ENCODE assay signal across 8 cellular contexts in the genomic region with DNA sequence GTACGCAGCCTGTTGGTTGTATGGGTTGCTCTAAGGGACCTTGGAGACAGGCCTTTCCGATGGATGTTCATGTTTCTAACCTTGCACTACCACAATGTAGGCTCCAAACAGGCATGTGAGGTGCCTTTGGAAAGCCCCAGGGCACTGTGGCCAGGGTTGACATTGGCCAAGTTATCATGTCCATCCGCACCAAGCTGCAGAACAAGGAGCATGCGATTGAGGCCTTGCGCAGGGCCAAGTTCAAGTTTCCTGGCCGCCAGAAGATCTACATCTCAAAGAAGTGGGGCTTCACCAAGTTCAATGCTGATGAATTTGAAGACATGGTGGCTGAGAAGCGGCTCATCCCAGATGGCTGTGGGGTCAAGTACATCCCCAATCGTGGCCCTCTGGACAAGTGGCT. TPM values are rescaled to one million over a fixed set of nuclear protein-coding genes. Genes with fewer than 3 reads are reported as not detected.
A peak's percentile ranks its signal among the peaks of the same experiment; 100 is the strongest.
DNase-seq lines count a peak whose midpoint lies in the region; ATAC-seq, FAIRE-seq and TF ChIP-seq lines count a peak whose summit lies in the region.
"Not testable (repeated sequence)": the region's sequence is repeated elsewhere in the genome, so short reads cannot be mapped to it uniquely, and the experiment has no call there.

No MANE protein-coding gene starts in this region.

- peaks cover 12 to 19% of the 10 kb centered on the region in 2 donors for H3K36me3 Mint-ChIP-seq in CD4-positive, alpha-beta memory T cell

- TSS peak; percentile 64 for BruUV-seq in HepG2 (replicated peaks; lab: Mats Ljungman, UMichigan)

- H4K20me1 ChIP-seq in Loucy (ENCODE audit: insufficient read depth, low read length, poor library complexity, severe bottlenecking), result peaks cover 15% of the 10 kb centered on the region
- not testable (repeated sequence) for H4K20me1 ChIP-seq in HepG2 (ENCODE audit: insufficient read depth, low read length)

- not testable (repeated sequence) for H3F3A ChIP-seq in Loucy (ENCODE audit: low read depth)

- not testable (repeated sequence) for H3K36me3 ChIP-seq in CD4-positive, alpha-beta memory T cell (ENCODE audit: insufficient read depth, low read length); Loucy (ENCODE audit: insufficient read depth, low read length); ascending aorta; HepG2 (replicated peaks in 1 of 2; ENCODE audit: control insufficient read depth in 1 of 2, insufficient read depth in 2 of 2, low read length in 2 of 2); parathyroid adenoma (ENCODE audit: control insufficient read depth, insufficient read depth, low read length)
- peaks cover 0 to 17% (median 3%) of the 10 kb centered on the region in 3 donors for H3K36me3 ChIP-seq in tibial artery

- not testable (repeated sequence) for TF ChIP-seq POLR2A in HepG2 (IDR thresholded peaks at IDR 0.05; ENCODE audit: insufficient read depth in 1 of 2, low read depth in 2 of 2, low read length in 2 of 2)

- H3K9me3 Mint-ChIP-seq in CD4-positive, alpha-beta memory T cell, result not testable (repeated sequence)

- in situ Hi-C loops in HepG2 (cut with HindIII; ENCODE audit: extremely low pct_ligation_motif_present, low pct_unique_long_range_greater_than_20kb), result not testable (repeated sequence)

- not testable (repeated sequence) for H3K9me2 ChIP-seq in Loucy (replicated peaks; ENCODE audit: low read depth, low read length)

- peaks cover 19% of the 10 kb centered on the region for H3K4me1 ChIP-seq in CD4-positive, alpha-beta memory T cell (ENCODE audit: insufficient read depth, low read length)
- H3K4me1 ChIP-seq in Loucy (ENCODE audit: insufficient read depth, low read length, poor library complexity, severe bottlenecking) (peaks cover 18% of the 10 kb centered on the region), ascending aorta (peaks cover 7 to 16% of the 10 kb centered on the region in 2 donors), HepG2 (ENCODE audit: insufficient read depth, low read length) (peaks cover 33% of the 10 kb centered on the region), tibial artery (peaks cover 0 to 28% (median 20%) of the 10 kb centered on the region in 4 donors)
- not testable (repeated sequence) for H3K4me1 ChIP-seq in parathyroid adenoma

- ATAC-seq in HepG2, result not testable (repeated sequence)

- not testable (repeated sequence) for TF ChIP-seq EP300 in HepG2 (IDR thresholded peaks at IDR 0.05; ENCODE audit: low read depth in 2 of 2, low read length in 2 of 2); HepG2 (CRISPR knock-in tag; IDR thresholded peaks at IDR 0.05; ENCODE audit: borderline replicate concordance)

- H2AFZ ChIP-seq in Loucy (ENCODE audit: low read length) (peak overlapping the region; percentile 56), parathyroid adenoma (peak overlapping the region; percentile 64)
- not testable (repeated sequence) for H2AFZ ChIP-seq in HepG2 (ENCODE audit: low read length)

- H3K4me3 Mint-ChIP-seq in CD4-positive, alpha-beta memory T cell, result peak overlapping the region; percentile 89 to 95 (median 91)

- peak overlapping the region; percentile 24 to 97 (median 95) for H3K27ac Mint-ChIP-seq in CD4-positive, alpha-beta memory T cell

- not testable (repeated sequence) for TF ChIP-seq CTCF in Loucy (conservative IDR thresholded peaks at IDR 0.05; ENCODE audit: low read length); WI38 (IDR thresholded peaks at IDR 0.05; ENCODE audit: low read depth, low read length); ascending aorta (IDR thresholded peaks at IDR 0.05); epithelial cell of proximal tubule (conservative IDR thresholded peaks at IDR 0.05; ENCODE audit: low read depth, low read length); HepG2 (CRISPR knock-in tag; IDR thresholded peaks at IDR 0.05); parathyroid adenoma (IDR thresholded peaks at IDR 0.05); tibial artery (IDR thresholded peaks at IDR 0.05)

- DNase-seq in CD4-positive, alpha-beta memory T cell; ascending aorta (ENCODE audit: low spot score in 2 of 2); epithelial cell of proximal tubule (ENCODE audit: low read depth); HepG2 (ENCODE audit: low spot score); tibial artery: not testable (repeated sequence)

- not testable (repeated sequence) for H3K27me3 Mint-ChIP-seq in CD4-positive, alpha-beta memory T cell

- H3K27ac ChIP-seq in CD4-positive, alpha-beta memory T cell (ENCODE audit: low read depth, low read length), result peak overlapping the region; percentile 66
- peak overlapping the region; percentile 89 to 95 for H3K27ac ChIP-seq in ascending aorta
- not testable (repeated sequence) for H3K27ac ChIP-seq in HepG2 (ENCODE audit: extremely low read length, insufficient read depth, low read length)
- peak overlapping the region; percentile 33 for H3K27ac ChIP-seq in parathyroid adenoma
- H3K27ac ChIP-seq in tibial artery, result peak overlapping the region; percentile 92 to 96

- CTCF ChIA-PET in CD4-positive, alpha-beta memory T cell (lab: Charles Lee; ENCODE audit: partially characterized antibody); HepG2 (lab: Yijun Ruan, JAX; ENCODE audit: low intra/inter-chr PET ratio, low total read pairs): not testable (repeated sequence)

- WGBS in HepG2 (ENCODE audit: low lambda C conversion rate), result 95% methylated on average over 6 of the region's 8 CpGs

- peaks cover 19 to 39% (median 31%) of the 10 kb centered on the region in 4 donors for H3K4me1 Mint-ChIP-seq in CD4-positive, alpha-beta memory T cell

- not testable (repeated sequence) for TF ChIP-seq RAD21 in HepG2 (CRISPR knock-in tag; IDR thresholded peaks at IDR 0.05)

- intact Hi-C loops in CD4-positive, alpha-beta memory T cell (cut with micrococcal nuclease); ascending aorta (cut with DNase I); HepG2 (cut with micrococcal nuclease; ENCODE audit: unreplicated experiment); tibial artery (cut with DNase I; ENCODE audit: low total_unique reads): not testable (repeated sequence)

- H3K27me3 ChIP-seq in CD4-positive, alpha-beta memory T cell (ENCODE audit: insufficient read depth, low read length); Loucy (ENCODE audit: insufficient read depth, low read length, poor library complexity, severe bottlenecking); ascending aorta; HepG2 (ENCODE audit: control insufficient read depth in 1 of 2, insufficient read depth in 2 of 2, low read length in 2 of 2); parathyroid adenoma (ENCODE audit: control insufficient read depth, insufficient read depth, low read length); tibial artery: not testable (repeated sequence)

- H3K4me2 ChIP-seq in Loucy (ENCODE audit: low read depth, low read length, poor library complexity, severe bottlenecking), result peak overlapping the region; percentile 72
- peak overlapping the region; percentile 68 for H3K4me2 ChIP-seq in HepG2 (ENCODE audit: low read depth, low read length)
- not testable (repeated sequence) for H3K4me2 ChIP-seq in parathyroid adenoma (ENCODE audit: low read length)

- H3K79me2 ChIP-seq in Loucy (ENCODE audit: insufficient read depth, low read length) (peaks cover 30% of the 10 kb centered on the region), HepG2 (ENCODE audit: insufficient read depth, low read length) (peaks cover 29% of the 10 kb centered on the region), parathyroid adenoma (peaks cover 13% of the 10 kb centered on the region)

- peak overlapping the region; percentile 12 to 48 for H3K4me3 ChIP-seq in CD4-positive, alpha-beta memory T cell (ENCODE audit: low read length in 2 of 2)
- peak overlapping the region; percentile 69 for H3K4me3 ChIP-seq in Loucy (ENCODE audit: low read length, poor library complexity, severe bottlenecking)
- H3K4me3 ChIP-seq in WI38 (ENCODE audit: low read depth, low read length), result peak overlapping the region; percentile 42
- peak overlapping the region; percentile 28 to 86 for H3K4me3 ChIP-seq in ascending aorta
- H3K4me3 ChIP-seq in epithelial cell of proximal tubule (ENCODE audit: low read depth, low read length), result peak overlapping the region; percentile 46
- H3K4me3 ChIP-seq in HepG2 (replicated peaks in 1 of 3; ENCODE audit: insufficient read depth in 1 of 3, low read depth in 2 of 3, low read length in 3 of 3), result peak overlapping the region in 1 of 3 experiments; percentile 69; a peak in 3 of 6 replicates
- H3K4me3 ChIP-seq in parathyroid adenoma (ENCODE audit: low read depth, low read length), result not testable (repeated sequence)
- peak overlapping the region in 1 of 2 donors; percentile 99 for H3K4me3 ChIP-seq in tibial artery

- POLR2A ChIA-PET in CD4-positive, alpha-beta memory T cell (lab: Charles Lee; ENCODE audit: partially characterized antibody), result interaction anchor here (2.0 kb wide), 1 partner anchor 27 kb away, joined by 8 read pairs; no protein-coding TSS in a partner anchor
- POLR2A ChIA-PET in HepG2 (lab: Yijun Ruan, JAX), result not testable (repeated sequence)

- not testable (repeated sequence) for FAIRE-seq in HepG2 (lab: Jason Lieb, UNC)

- H3K9me3 ChIP-seq in CD4-positive, alpha-beta memory T cell (ENCODE audit: control insufficient read depth in 1 of 2, low read length in 2 of 2); Loucy (ENCODE audit: insufficient read depth, low read depth, low read length); ascending aorta; HepG2 (ENCODE audit: low read length); parathyroid adenoma (ENCODE audit: control insufficient read depth, low read length); tibial artery: not testable (repeated sequence)

- peak overlapping the region; percentile 47 for H3K9ac ChIP-seq in Loucy (ENCODE audit: low read depth, low read length, poor library complexity, severe bottlenecking)
- peak overlapping the region; percentile 23; the same call in 1 of the 2 replicates for H3K9ac ChIP-seq in HepG2 (ENCODE audit: insufficient read depth, low read depth, low read length)
- H3K9ac ChIP-seq in parathyroid adenoma, result not testable (repeated sequence)

RNA-seq across cellular contexts. Expression of gene FBXL12, which starts 1.2 kb away (rescaled TPM):
- 10 to 100 TPM; 27.8 to 30.7 TPM for total RNA-seq in CD4-positive, alpha-beta memory T cell
- 10 to 100 TPM; 10.8 to 12.4 TPM for polyA plus RNA-seq in CD4-positive, alpha-beta memory T cell
- total RNA-seq in ascending aorta, result 64.4 TPM
- total RNA-seq in epithelial cell of proximal tubule, result 23.9 and 26.7 TPM in 2 replicates
- 19.0 and 20.4 TPM in 2 replicates for total RNA-seq in HepG2 (2016; rRNA removed; fragmentation: Illumina TruSeq; extraction: Trizol)
- total RNA-seq in HepG2 (2016; cell fraction: cytosol; rRNA removed; fragmentation: Illumina TruSeq; extraction: Trizol; ENCODE audit: low read depth), result 6.1 and 6.2 TPM in 2 replicates
- 15.4 and 21.7 TPM in 2 replicates for total RNA-seq in HepG2 (2016; cell fraction: insoluble cytoplasmic fraction; rRNA removed; fragmentation: Illumina TruSeq; extraction: Trizol)
- 9.7 and 12.3 TPM in 2 replicates for total RNA-seq in HepG2 (2016; cell fraction: membrane; rRNA removed; fragmentation: Illumina TruSeq; extraction: Trizol)
- 18.7 and 20.1 TPM in 2 replicates for total RNA-seq in HepG2 (2016; cell fraction: nucleus; rRNA removed; fragmentation: Illumina TruSeq; extraction: Trizol)
- 23.1 and 30.1 TPM in 2 replicates for polyA plus RNA-seq in HepG2 (2011; rRNA removed)
- 15.4 and 23.3 TPM in 2 replicates for polyA plus RNA-seq in HepG2 (2011; cell fraction: cytosol; rRNA removed)
- 56.0 and 59.0 TPM in 2 replicates for polyA plus RNA-seq in HepG2 (2011; cell fraction: nucleus; rRNA removed)
- polyA plus RNA-seq in HepG2 (2012), result 17.5 and 22.5 TPM in 2 replicates
- polyA plus RNA-seq in HepG2 (2016; cell fraction: cytosol; fragmentation: Illumina TruSeq; extraction: Trizol; ENCODE audit: low read depth), result 2.6 and 3.8 TPM in 2 replicates
- 21.5 and 27.0 TPM in 2 replicates for polyA plus RNA-seq in HepG2 (2016; cell fraction: insoluble cytoplasmic fraction; fragmentation: Illumina TruSeq; extraction: Trizol; ENCODE audit: low read depth)
- 7.6 and 8.6 TPM in 2 replicates for polyA plus RNA-seq in HepG2 (2016; cell fraction: membrane; fragmentation: Illumina TruSeq; extraction: Trizol; ENCODE audit: low read depth)
- polyA plus RNA-seq in HepG2 (2016; cell fraction: nucleus; fragmentation: Illumina TruSeq; extraction: Trizol; ENCODE audit: insufficient read depth, low read depth), result 35.6 and 40.1 TPM in 2 replicates
- polyA minus RNA-seq in HepG2 (2011; rRNA and poly(A)+ RNA removed; ENCODE audit: low replicate concordance), result 9.7 and 38.5 TPM in 2 replicates
- polyA minus RNA-seq in HepG2 (2011; cell fraction: cytosol; rRNA and poly(A)+ RNA removed), result 10.0 and 11.3 TPM in 2 replicates
- polyA minus RNA-seq in HepG2 (2011; cell fraction: nucleus; rRNA and poly(A)+ RNA removed), result 25.1 and 28.3 TPM in 2 replicates

RNA-seq across cellular contexts. Expression of gene UBL5, which starts 7.7 kb away (rescaled TPM):
- total RNA-seq in CD4-positive, alpha-beta memory T cell, result 100 to 1,000 TPM; 241 to 247 TPM
- polyA plus RNA-seq in CD4-positive, alpha-beta memory T cell, result 100 to 1,000 TPM; 703 to 753 TPM
- total RNA-seq in ascending aorta (169 TPM), epithelial cell of proximal tubule (534 and 748 TPM in 2 replicates), HepG2 (2016; rRNA removed; fragmentation: Illumina TruSeq; extraction: Trizol) (373 and 382 TPM in 2 replicates)
- total RNA-seq in HepG2 (2016; cell fraction: cytosol; rRNA removed; fragmentation: Illumina TruSeq; extraction: Trizol; ENCODE audit: low read depth), result 139 and 172 TPM in 2 replicates
- 375 and 403 TPM in 2 replicates for total RNA-seq in HepG2 (2016; cell fraction: insoluble cytoplasmic fraction; rRNA removed; fragmentation: Illumina TruSeq; extraction: Trizol)
- total RNA-seq in HepG2 (2016; cell fraction: membrane; rRNA removed; fragmentation: Illumina TruSeq; extraction: Trizol), result 186 and 246 TPM in 2 replicates
- 155 and 174 TPM in 2 replicates for total RNA-seq in HepG2 (2016; cell fraction: nucleus; rRNA removed; fragmentation: Illumina TruSeq; extraction: Trizol)
- polyA plus RNA-seq in HepG2 (2011; rRNA removed), result 427 and 487 TPM in 2 replicates
- 507 and 557 TPM in 2 replicates for polyA plus RNA-seq in HepG2 (2011; cell fraction: cytosol; rRNA removed)
- polyA plus RNA-seq in HepG2 (2011; cell fraction: nucleus; rRNA removed), result 178 and 205 TPM in 2 replicates
- 308 and 326 TPM in 2 replicates for polyA plus RNA-seq in HepG2 (2012)
- polyA plus RNA-seq in HepG2 (2016; cell fraction: cytosol; fragmentation: Illumina TruSeq; extraction: Trizol; ENCODE audit: low read depth), result 140 and 221 TPM in 2 replicates
- 360 and 409 TPM in 2 replicates for polyA plus RNA-seq in HepG2 (2016; cell fraction: insoluble cytoplasmic fraction; fragmentation: Illumina TruSeq; extraction: Trizol; ENCODE audit: low read depth)
- polyA plus RNA-seq in HepG2 (2016; cell fraction: membrane; fragmentation: Illumina TruSeq; extraction: Trizol; ENCODE audit: low read depth), result 156 and 243 TPM in 2 replicates
- 294 and 307 TPM in 2 replicates for polyA plus RNA-seq in HepG2 (2016; cell fraction: nucleus; fragmentation: Illumina TruSeq; extraction: Trizol; ENCODE audit: insufficient read depth, low read depth)
- polyA minus RNA-seq in HepG2 (2011; rRNA and poly(A)+ RNA removed; ENCODE audit: low replicate concordance), result 47.1 and 96.5 TPM in 2 replicates
- 33.3 and 39.4 TPM in 2 replicates for polyA minus RNA-seq in HepG2 (2011; cell fraction: cytosol; rRNA and poly(A)+ RNA removed)
- 21.3 and 28.2 TPM in 2 replicates for polyA minus RNA-seq in HepG2 (2011; cell fraction: nucleus; rRNA and poly(A)+ RNA removed)

RNA-seq across cellular contexts. Expression of gene PIN1, which starts 15.1 kb away (rescaled TPM):
- 10 to 100 TPM; 72.1 to 76.9 TPM for total RNA-seq in CD4-positive, alpha-beta memory T cell
- 100 to 1,000 TPM in 1 of 2 donors, 10 to 100 TPM in 1; 85.1 to 167 TPM for polyA plus RNA-seq in CD4-positive, alpha-beta memory T cell
- total RNA-seq in ascending aorta (50.7 TPM), epithelial cell of proximal tubule (114 and 195 TPM in 2 replicates), HepG2 (2016; rRNA removed; fragmentation: Illumina TruSeq; extraction: Trizol) (67.3 and 72.0 TPM in 2 replicates)
- 25.2 and 25.3 TPM in 2 replicates for total RNA-seq in HepG2 (2016; cell fraction: cytosol; rRNA removed; fragmentation: Illumina TruSeq; extraction: Trizol; ENCODE audit: low read depth)
- total RNA-seq in HepG2 (2016; cell fraction: insoluble cytoplasmic fraction; rRNA removed; fragmentation: Illumina TruSeq; extraction: Trizol), result 65.2 and 75.0 TPM in 2 replicates
- 37.0 and 38.0 TPM in 2 replicates for total RNA-seq in HepG2 (2016; cell fraction: membrane; rRNA removed; fragmentation: Illumina TruSeq; extraction: Trizol)
- total RNA-seq in HepG2 (2016; cell fraction: nucleus; rRNA removed; fragmentation: Illumina TruSeq; extraction: Trizol), result 27.3 and 31.0 TPM in 2 replicates
- polyA plus RNA-seq in HepG2 (2011; rRNA removed), result 31.9 and 43.2 TPM in 2 replicates
- 39.4 and 64.9 TPM in 2 replicates for polyA plus RNA-seq in HepG2 (2011; cell fraction: cytosol; rRNA removed)
- polyA plus RNA-seq in HepG2 (2011; cell fraction: nucleus; rRNA removed), result 44.7 and 53.7 TPM in 2 replicates
- 19.6 and 20.3 TPM in 2 replicates for polyA plus RNA-seq in HepG2 (2012)
- polyA plus RNA-seq in HepG2 (2016; cell fraction: cytosol; fragmentation: Illumina TruSeq; extraction: Trizol; ENCODE audit: low read depth), result 20.1 and 20.5 TPM in 2 replicates
- polyA plus RNA-seq in HepG2 (2016; cell fraction: insoluble cytoplasmic fraction; fragmentation: Illumina TruSeq; extraction: Trizol; ENCODE audit: low read depth), result 61.0 and 62.9 TPM in 2 replicates
- 30.3 TPM in 2 replicates for polyA plus RNA-seq in HepG2 (2016; cell fraction: membrane; fragmentation: Illumina TruSeq; extraction: Trizol; ENCODE audit: low read depth)
- 55.0 and 61.1 TPM in 2 replicates for polyA plus RNA-seq in HepG2 (2016; cell fraction: nucleus; fragmentation: Illumina TruSeq; extraction: Trizol; ENCODE audit: insufficient read depth, low read depth)
- 15.9 and 27.0 TPM in 2 replicates for polyA minus RNA-seq in HepG2 (2011; rRNA and poly(A)+ RNA removed; ENCODE audit: low replicate concordance)
- 10.9 and 16.1 TPM in 2 replicates for polyA minus RNA-seq in HepG2 (2011; cell fraction: cytosol; rRNA and poly(A)+ RNA removed)
- 6.3 and 7.9 TPM in 2 replicates for polyA minus RNA-seq in HepG2 (2011; cell fraction: nucleus; rRNA and poly(A)+ RNA removed)

RNA-seq across cellular contexts. Expression of gene ZNF846, which starts 51.5 kb away (rescaled TPM):
- total RNA-seq in CD4-positive, alpha-beta memory T cell, result 10 to 100 TPM; 16.9 to 19.7 TPM
- polyA plus RNA-seq in CD4-positive, alpha-beta memory T cell, result 1 to 10 TPM; 4.0 to 5.4 TPM
- total RNA-seq in ascending aorta (1.9 TPM), epithelial cell of proximal tubule (3.8 and 7.7 TPM in 2 replicates), HepG2 (2016; rRNA removed; fragmentation: Illumina TruSeq; extraction: Trizol) (3.7 and 5.4 TPM in 2 replicates)
- total RNA-seq in HepG2 (2016; cell fraction: cytosol; rRNA removed; fragmentation: Illumina TruSeq; extraction: Trizol; ENCODE audit: low read depth), result 1.6 and 2.6 TPM in 2 replicates
- total RNA-seq in HepG2 (2016; cell fraction: insoluble cytoplasmic fraction; rRNA removed; fragmentation: Illumina TruSeq; extraction: Trizol), result 4.3 and 4.7 TPM in 2 replicates
- 2.1 and 3.0 TPM in 2 replicates for total RNA-seq in HepG2 (2016; cell fraction: membrane; rRNA removed; fragmentation: Illumina TruSeq; extraction: Trizol)
- 8.0 and 9.0 TPM in 2 replicates for total RNA-seq in HepG2 (2016; cell fraction: nucleus; rRNA removed; fragmentation: Illumina TruSeq; extraction: Trizol)
- polyA plus RNA-seq in HepG2 (2011; rRNA removed), result 4.7 and 4.8 TPM in 2 replicates
- polyA plus RNA-seq in HepG2 (2011; cell fraction: cytosol; rRNA removed), result 1.6 and 2.3 TPM in 2 replicates
- polyA plus RNA-seq in HepG2 (2011; cell fraction: nucleus; rRNA removed), result 5.1 and 8.8 TPM in 2 replicates
- 3.5 and 3.9 TPM in 2 replicates for polyA plus RNA-seq in HepG2 (2012)
- 1.2 and 1.7 TPM in 2 replicates for polyA plus RNA-seq in HepG2 (2016; cell fraction: cytosol; fragmentation: Illumina TruSeq; extraction: Trizol; ENCODE audit: low read depth)
- polyA plus RNA-seq in HepG2 (2016; cell fraction: insoluble cytoplasmic fraction; fragmentation: Illumina TruSeq; extraction: Trizol; ENCODE audit: low read depth), result 2.1 and 2.2 TPM in 2 replicates
- polyA plus RNA-seq in HepG2 (2016; cell fraction: membrane; fragmentation: Illumina TruSeq; extraction: Trizol; ENCODE audit: low read depth), result 1.3 and 1.4 TPM in 2 replicates
- 13.0 and 15.2 TPM in 2 replicates for polyA plus RNA-seq in HepG2 (2016; cell fraction: nucleus; fragmentation: Illumina TruSeq; extraction: Trizol; ENCODE audit: insufficient read depth, low read depth)
- 3.4 TPM in 1 of 2 replicates, not detected in the other for polyA minus RNA-seq in HepG2 (2011; rRNA and poly(A)+ RNA removed; ENCODE audit: low replicate concordance)
- polyA minus RNA-seq in HepG2 (2011; cell fraction: cytosol; rRNA and poly(A)+ RNA removed), result 0.79 and 0.97 TPM in 2 replicates
- polyA minus RNA-seq in HepG2 (2011; cell fraction: nucleus; rRNA and poly(A)+ RNA removed), result 19.5 and 21.5 TPM in 2 replicates
